Comparison of ENCODE assay signal across 26 cellular contexts in the genomic region with DNA sequence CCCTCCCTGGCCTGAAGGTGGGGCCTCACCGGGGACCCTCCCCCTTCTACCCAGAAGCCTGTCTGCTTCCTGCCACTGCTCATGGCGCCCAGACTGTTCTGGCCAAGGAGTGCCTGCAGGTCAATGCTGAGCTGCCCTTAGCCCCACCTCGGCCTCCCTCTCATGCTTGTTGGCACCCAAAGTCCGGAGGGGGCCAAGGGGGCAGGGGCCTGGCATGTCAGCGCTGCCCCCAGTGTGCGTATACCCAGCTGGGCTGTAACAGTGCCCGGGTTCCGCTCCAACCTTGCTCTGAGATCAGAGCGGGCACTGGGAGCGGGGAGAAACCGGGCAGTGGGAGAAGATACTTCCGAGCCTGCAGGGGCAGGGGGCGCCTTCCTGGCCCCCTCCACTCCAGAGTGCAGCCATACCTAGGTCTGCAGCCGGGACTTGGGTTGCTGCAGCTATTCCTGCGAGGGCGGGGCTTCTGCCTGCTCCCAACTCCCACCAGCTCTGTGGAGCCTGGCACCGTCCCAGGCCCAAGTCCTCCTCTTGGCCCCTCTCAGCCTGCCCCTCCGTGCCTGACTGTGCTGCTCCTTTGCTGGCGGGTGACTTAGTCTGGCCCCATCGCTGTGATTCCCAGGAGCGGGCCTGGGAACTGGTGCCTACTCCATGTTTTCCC. TPM values are rescaled to one million over a fixed set of nuclear protein-coding genes. Genes with fewer than 3 reads are reported as not detected.
DNase-seq lines count a peak whose midpoint lies in the region; ATAC-seq, FAIRE-seq and TF ChIP-seq lines count a peak whose summit lies in the region.
"Had no signal": no experiment of that assay in that cellular context is flagged by ENCODE, and none has a peak within 500 bp of the region (broad histone marks: within the 10 kb centered on the region; RNA-seq: fewer than 3 reads in every experiment).

No MANE protein-coding gene starts in this region.

- H3K4me2 ChIP-seq in HepG2 (ENCODE audit: low read depth, low read length), result no peak overlapping the region
- H3K4me2 ChIP-seq: KMS-11 had no signal

- no peaks in the 10 kb centered on the region for H4K20me1 ChIP-seq in HepG2 (ENCODE audit: insufficient read depth, low read length)

- ATAC-seq in right cardiac atrium, result peak; percentile 25 to 36
- ATAC-seq in HepG2, result peak; percentile 39; the same call in 2 of the 3 replicates
- peak; percentile 36 for ATAC-seq in stimulated activated naive CD8-positive, alpha-beta T cell treated with anti-CD3 and anti-CD28 coated beads, Interleukin-15, Interleukin-2, amounts not matched to agents 100 U/mL and 50 U/mL, for 24 hours
- ATAC-seq in HG02623 (IDR thresholded peaks at IDR 0.05; ENCODE audit: unreplicated experiment), result no peak
- ATAC-seq: PC-3 had no signal

- H3K36me3 ChIP-seq in HepG2 (replicated peaks in 1 of 2; ENCODE audit: control insufficient read depth in 1 of 2, insufficient read depth in 2 of 2, low read length in 2 of 2), result peaks cover 5 to 13% of the 10 kb centered on the region in 2 experiments; a peak in 3 of 5 replicates

- intact Hi-C loops in right cardiac atrium (cut with DNase I), result no loop called here
- intact Hi-C loops in cardiac septum (cut with DNase I), result no loop called here
- intact Hi-C loops in HepG2 (cut with micrococcal nuclease; ENCODE audit: unreplicated experiment), result no loop called here

- CTCF ChIA-PET in HepG2 (lab: Yijun Ruan, JAX; ENCODE audit: low intra/inter-chr PET ratio, low total read pairs), result no interaction called here

- H3K27ac Mint-ChIP-seq in nephron progenitor cell, result no peak overlapping the region

- TF ChIP-seq RAD21 in HepG2 (CRISPR knock-in tag; IDR thresholded peaks at IDR 0.05), result no peak

- H2AFZ ChIP-seq in HepG2 (ENCODE audit: low read length), result no peak overlapping the region

- no peak for FAIRE-seq in HepG2 (lab: Jason Lieb, UNC)
- FAIRE-seq: GM12892, HTR-8/SVneo had no signal

- peaks cover 61% of the 10 kb centered on the region for H3K36me3 Mint-ChIP-seq in nephron progenitor cell (ENCODE audit: low read depth)

- DNase-seq in right cardiac atrium (peak in 2 of 3 donors; percentile 45 to 54), cardiac septum (ENCODE audit: low spot score) (no peak), HepG2 (ENCODE audit: low spot score) (no peak), SW480 (ENCODE audit: low spot score) (no peak), nephron progenitor cell (no peak)
- DNase-seq in stimulated activated naive CD8-positive, alpha-beta T cell treated with anti-CD3 and anti-CD28 coated beads, Interleukin-15, Interleukin-2, amounts not matched to agents 100 U/mL and 50 U/mL, for 24 hours, result no peak
- DNase-seq: 8988T; ACHN; Calu3; CD8-positive, alpha-beta memory T cell; DMS153; DND-41; H9; IMR-90; MM.1S; NCI-H2029; NCI-H446; NCI-H524 treated with DMSO at 0.1 percent for 48 hours; NCI-H774; PC-3 had no signal

- no peak overlapping the region for H3K4me3 ChIP-seq in right cardiac atrium (ENCODE audit: low read length)
- no peak overlapping the region for H3K4me3 ChIP-seq in HepG2 (replicated peaks in 1 of 3; ENCODE audit: insufficient read depth in 1 of 3, low read depth in 2 of 3, low read length in 3 of 3)

- H3K27me3 ChIP-seq in right cardiac atrium (ENCODE audit: control insufficient read depth, insufficient read depth) (no peaks in the 10 kb centered on the region), HepG2 (ENCODE audit: control insufficient read depth in 1 of 2, insufficient read depth in 2 of 2, low read length in 2 of 2) (no peaks in the 10 kb centered on the region)
- H3K27me3 ChIP-seq: BE2C had no signal

- TF ChIP-seq EP300 in HepG2 (IDR thresholded peaks at IDR 0.05; ENCODE audit: low read depth in 2 of 2, low read length in 2 of 2) (no peak), HepG2 (CRISPR knock-in tag; IDR thresholded peaks at IDR 0.05; ENCODE audit: borderline replicate concordance) (no peak)

- H3K27ac ChIP-seq in right cardiac atrium (ENCODE audit: low read length), result no peak overlapping the region
- H3K27ac ChIP-seq in HepG2 (ENCODE audit: extremely low read length, insufficient read depth, low read length), result no peak overlapping the region
- H3K27ac ChIP-seq: KMS-11 had no signal

- no peaks in the 10 kb centered on the region for H3K27me3 Mint-ChIP-seq in nephron progenitor cell (ENCODE audit: low read depth, poor library complexity)
- H3K27me3 Mint-ChIP-seq: CD8-positive, alpha-beta memory T cell had no signal

- POLR2A ChIA-PET in HepG2 (lab: Yijun Ruan, JAX), result no interaction called here

- in situ Hi-C loops in HepG2 (cut with HindIII; ENCODE audit: extremely low pct_ligation_motif_present, low pct_unique_long_range_greater_than_20kb), result no loop called here

- H3K4me1 ChIP-seq in right cardiac atrium (ENCODE audit: control insufficient read depth, insufficient read depth, low read length) (no peaks in the 10 kb centered on the region), HepG2 (ENCODE audit: insufficient read depth, low read length) (no peaks in the 10 kb centered on the region)
- H3K4me1 ChIP-seq: BE2C had no signal

- no peak overlapping the region for H3K9ac ChIP-seq in HepG2 (ENCODE audit: insufficient read depth, low read depth, low read length)
- H3K9ac ChIP-seq: KMS-11 had no signal

- H3K4me1 Mint-ChIP-seq in nephron progenitor cell, result no peaks in the 10 kb centered on the region
- H3K4me1 Mint-ChIP-seq: CD14-positive monocyte, H9 had no signal

- no peak for TF ChIP-seq POLR2A in HepG2 (IDR thresholded peaks at IDR 0.05; ENCODE audit: insufficient read depth in 1 of 2, low read depth in 2 of 2, low read length in 2 of 2)

- H3K79me2 ChIP-seq in HepG2 (ENCODE audit: insufficient read depth, low read length), result no peaks in the 10 kb centered on the region

- 97% methylated on average over 21 of the region's 21 CpGs for WGBS in right cardiac atrium
- 88% methylated on average over 9 of the region's 21 CpGs for WGBS in HepG2 (ENCODE audit: low lambda C conversion rate)

- BruUV-seq in HepG2 (replicated peaks; lab: Mats Ljungman, UMichigan), result no TSS peak

- H3K9me3 Mint-ChIP-seq in nephron progenitor cell, result no peaks in the 10 kb centered on the region
- H3K9me3 Mint-ChIP-seq: CD8-positive, alpha-beta memory T cell; H9 had no signal

- no peak overlapping the region for H3K4me3 Mint-ChIP-seq in nephron progenitor cell
- H3K4me3 Mint-ChIP-seq: CD14-positive monocyte; CD8-positive, alpha-beta memory T cell; H9 had no signal

- H3K9me3 ChIP-seq in right cardiac atrium (ENCODE audit: control insufficient read depth, low read length) (no peaks in the 10 kb centered on the region), HepG2 (ENCODE audit: low read length) (no peaks in the 10 kb centered on the region)
- H3K9me3 ChIP-seq: BE2C had no signal

- TF ChIP-seq CTCF in HepG2 (CRISPR knock-in tag; IDR thresholded peaks at IDR 0.05) (no peak), nephron progenitor cell (IDR thresholded peaks at IDR 0.05) (no peak)

RNA-seq across cellular contexts. Expression of a gene that starts 21.4 kb away (rescaled TPM):
- 1 to 10 TPM; 1.8 to 4.6 (median 4.0) TPM for total RNA-seq in right cardiac atrium
- 0.88 TPM for polyA plus RNA-seq in right cardiac atrium
- total RNA-seq in cardiac septum, result 40.5 TPM
- not detected in 2 replicates for total RNA-seq in HepG2 (2016; rRNA removed; fragmentation: Illumina TruSeq; extraction: Trizol)
- total RNA-seq in HepG2 (2016; cell fraction: cytosol; rRNA removed; fragmentation: Illumina TruSeq; extraction: Trizol; ENCODE audit: low read depth), result not detected in 2 replicates
- 0.07 TPM in 1 of 2 replicates, not detected in the other for total RNA-seq in HepG2 (2016; cell fraction: insoluble cytoplasmic fraction; rRNA removed; fragmentation: Illumina TruSeq; extraction: Trizol)
- not detected in 2 replicates for total RNA-seq in HepG2 (2016; cell fraction: membrane; rRNA removed; fragmentation: Illumina TruSeq; extraction: Trizol)
- total RNA-seq in HepG2 (2016; cell fraction: nucleus; rRNA removed; fragmentation: Illumina TruSeq; extraction: Trizol), result 0.44 TPM in 1 of 2 replicates, not detected in the other
- polyA plus RNA-seq in HepG2 (2011; rRNA removed), result 0.07 and 0.08 TPM in 2 replicates
- polyA plus RNA-seq in HepG2 (2011; cell fraction: cytosol; rRNA removed), result not detected in 2 replicates
- 0.03 and 0.09 TPM in 2 replicates for polyA plus RNA-seq in HepG2 (2011; cell fraction: nucleus; rRNA removed)
- 0.05 TPM in 1 of 2 replicates, not detected in the other for polyA plus RNA-seq in HepG2 (2012)
- polyA plus RNA-seq in HepG2 (2016; cell fraction: cytosol; fragmentation: Illumina TruSeq; extraction: Trizol; ENCODE audit: low read depth), result not detected in 2 replicates
- polyA plus RNA-seq in HepG2 (2016; cell fraction: insoluble cytoplasmic fraction; fragmentation: Illumina TruSeq; extraction: Trizol; ENCODE audit: low read depth), result not detected in 2 replicates
- polyA plus RNA-seq in HepG2 (2016; cell fraction: membrane; fragmentation: Illumina TruSeq; extraction: Trizol; ENCODE audit: low read depth), result not detected in 2 replicates
- not detected in 2 replicates for polyA plus RNA-seq in HepG2 (2016; cell fraction: nucleus; fragmentation: Illumina TruSeq; extraction: Trizol; ENCODE audit: insufficient read depth, low read depth)
- polyA minus RNA-seq in HepG2 (2011; rRNA and poly(A)+ RNA removed; ENCODE audit: low replicate concordance), result 0.19 TPM in 1 of 2 replicates, not detected in the other
- not detected in 2 replicates for polyA minus RNA-seq in HepG2 (2011; cell fraction: cytosol; rRNA and poly(A)+ RNA removed)
- polyA minus RNA-seq in HepG2 (2011; cell fraction: nucleus; rRNA and poly(A)+ RNA removed), result 0.25 and 0.26 TPM in 2 replicates
- total RNA-seq: CD8-positive, alpha-beta memory T cell; H9 had no signal
- polyA plus RNA-seq: CD14-positive monocyte; CD8-positive, alpha-beta memory T cell had no signal

RNA-seq across cellular contexts. Expression of a gene that starts 38.6 kb away (rescaled TPM):
- total RNA-seq in right cardiac atrium, result 10 to 100 TPM; 17.3 to 24.7 (median 19.9) TPM
- 3.8 TPM for polyA plus RNA-seq in right cardiac atrium
- total RNA-seq in cardiac septum, result 18.7 TPM
- 37.5 and 57.1 TPM in 2 replicates for total RNA-seq in HepG2 (2016; rRNA removed; fragmentation: Illumina TruSeq; extraction: Trizol)
- 0.61 and 2.3 TPM in 2 replicates for total RNA-seq in HepG2 (2016; cell fraction: cytosol; rRNA removed; fragmentation: Illumina TruSeq; extraction: Trizol; ENCODE audit: low read depth)
- total RNA-seq in HepG2 (2016; cell fraction: insoluble cytoplasmic fraction; rRNA removed; fragmentation: Illumina TruSeq; extraction: Trizol), result 32.9 and 43.9 TPM in 2 replicates
- total RNA-seq in HepG2 (2016; cell fraction: membrane; rRNA removed; fragmentation: Illumina TruSeq; extraction: Trizol), result 3.3 and 5.4 TPM in 2 replicates
- total RNA-seq in HepG2 (2016; cell fraction: nucleus; rRNA removed; fragmentation: Illumina TruSeq; extraction: Trizol), result 30.8 and 35.0 TPM in 2 replicates
- 1.6 and 2.1 TPM in 2 replicates for polyA plus RNA-seq in HepG2 (2011; rRNA removed)
- 0.55 and 1.2 TPM in 2 replicates for polyA plus RNA-seq in HepG2 (2011; cell fraction: cytosol; rRNA removed)
- polyA plus RNA-seq in HepG2 (2011; cell fraction: nucleus; rRNA removed), result 0.79 and 1.7 TPM in 2 replicates
- 4.9 and 9.7 TPM in 2 replicates for polyA plus RNA-seq in HepG2 (2012)
- 1.6 and 1.9 TPM in 2 replicates for polyA plus RNA-seq in HepG2 (2016; cell fraction: cytosol; fragmentation: Illumina TruSeq; extraction: Trizol; ENCODE audit: low read depth)
- polyA plus RNA-seq in HepG2 (2016; cell fraction: insoluble cytoplasmic fraction; fragmentation: Illumina TruSeq; extraction: Trizol; ENCODE audit: low read depth), result 40.4 and 42.5 TPM in 2 replicates
- polyA plus RNA-seq in HepG2 (2016; cell fraction: membrane; fragmentation: Illumina TruSeq; extraction: Trizol; ENCODE audit: low read depth), result 2.0 and 2.8 TPM in 2 replicates
- 11.0 and 15.5 TPM in 2 replicates for polyA plus RNA-seq in HepG2 (2016; cell fraction: nucleus; fragmentation: Illumina TruSeq; extraction: Trizol; ENCODE audit: insufficient read depth, low read depth)
- polyA minus RNA-seq in HepG2 (2011; rRNA and poly(A)+ RNA removed; ENCODE audit: low replicate concordance), result 1.8 and 2.6 TPM in 2 replicates
- 2.5 and 3.4 TPM in 2 replicates for polyA minus RNA-seq in HepG2 (2011; cell fraction: cytosol; rRNA and poly(A)+ RNA removed)
- polyA minus RNA-seq in HepG2 (2011; cell fraction: nucleus; rRNA and poly(A)+ RNA removed), result 10.8 and 16.3 TPM in 2 replicates

Comparison
In these comparisons a context has a peak if more than half of its experiments do, and no peak if none do; other contexts are left out.
1. DNase-seq: peak in right cardiac atrium (2 of 3); none in cardiac septum (single experiment), HepG2 (single experiment), stimulated activated naive CD8-positive, alpha-beta T cell treated with anti-CD3 and anti-CD28 coated beads, Interleukin-15, Interleukin-2, amounts not matched to agents 100 U/mL and 50 U/mL, for 24 hours (single experiment), SW480 (single experiment) and nephron progenitor cell (single experiment).